ENCODE assay signal across 24 cellular contexts in the genomic region with DNA sequence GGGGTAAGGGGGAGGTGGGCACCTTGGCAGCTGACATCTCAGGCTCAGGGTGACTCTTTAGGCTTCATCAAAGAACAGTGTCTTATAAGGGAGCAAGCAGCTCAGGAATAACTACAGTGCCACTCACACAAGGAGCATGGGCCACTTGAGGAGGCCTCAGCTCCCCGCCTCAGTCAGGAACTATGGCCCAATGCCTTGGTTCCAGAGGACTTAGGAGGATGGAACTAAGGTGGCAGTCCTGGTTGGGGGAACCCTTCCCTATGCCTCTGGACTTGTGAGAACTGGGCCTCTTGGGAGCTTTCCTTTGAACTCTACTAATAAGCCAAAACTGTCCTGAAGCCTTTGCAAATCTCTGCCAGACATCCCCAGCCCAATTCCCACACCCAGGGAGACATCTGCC.
DNase-seq lines count a peak whose midpoint lies in the region; ATAC-seq, FAIRE-seq and TF ChIP-seq lines count a peak whose summit lies in the region.
"Had no signal": no experiment of that assay in that cellular context is flagged by ENCODE, and none has a peak within 500 bp of the region (broad histone marks: within the 10 kb centered on the region; RNA-seq: fewer than 3 reads in every experiment).

No MANE protein-coding gene starts in this region.

- H3K36me3 ChIP-seq in H1 (ENCODE audit: control insufficient read depth in 2 of 4, insufficient read depth in 4 of 4, low read length in 3 of 4) (no peaks in the 10 kb centered on the region), sigmoid colon (no peaks in the 10 kb centered on the region), testis (ENCODE audit: low read depth, missing control alignments) (no peaks in the 10 kb centered on the region)
- H3K36me3 ChIP-seq: suprapubic skin had no signal

- H3K4ac ChIP-seq in H1 (replicated peaks; ENCODE audit: insufficient read length, low read depth, low read length) = no peak overlapping the region

- no peak overlapping the region for H3K14ac ChIP-seq in H1 (ENCODE audit: insufficient read length)

- peak overlapping the region; percentile 4; the same call in 1 of the 2 replicates for H3K18ac ChIP-seq in H1 (ENCODE audit: extremely low read depth, low read length)

- no peak overlapping the region for H2AFZ ChIP-seq in H1 (ENCODE audit: low read length)

- H3K4me3 ChIP-seq in H1 (ENCODE audit: extremely low read depth in 1 of 4, insufficient read depth in 2 of 4, low read depth in 3 of 4, low read length in 4 of 4) (no peak overlapping the region), sigmoid colon (no peak overlapping the region), testis (no peak overlapping the region)
- H3K4me3 ChIP-seq: psoas muscle, suprapubic skin had no signal

- no peak overlapping the region for H2BK15ac ChIP-seq in H1 (ENCODE audit: low read length)

- H3K9me3 ChIP-seq in H1 (ENCODE audit: insufficient read depth in 2 of 2, low read depth in 1 of 2, low read length in 1 of 2) (no peaks in the 10 kb centered on the region), sigmoid colon (no peaks in the 10 kb centered on the region), testis (no peaks in the 10 kb centered on the region)
- H3K9me3 ChIP-seq: psoas muscle, suprapubic skin had no signal

- no peak overlapping the region for H3K27ac ChIP-seq in H1 (ENCODE audit: low read depth, low read length)
- H3K27ac ChIP-seq in sigmoid colon = peak overlapping the region; percentile 56 to 69 (median 66)
- no peak overlapping the region for H3K27ac ChIP-seq in testis
- H3K27ac ChIP-seq: epithelial cell of prostate, psoas muscle, RWPE1, suprapubic skin had no signal

- TF ChIP-seq CTCF in H1 (IDR thresholded peaks at IDR 0.05; ENCODE audit: control extremely low read depth in 1 of 3, insufficient read depth in 1 of 3, low read depth in 1 of 3, low read length in 3 of 3) = no peak
- TF ChIP-seq CTCF in sigmoid colon (IDR thresholded peaks at IDR 0.05) = no peak
- TF ChIP-seq CTCF in testis (IDR thresholded peaks at IDR 0.05) = no peak

- H2AK5ac ChIP-seq in H1 (ENCODE audit: low read depth, low read length) = no peak overlapping the region

- H2BK12ac ChIP-seq in H1 (ENCODE audit: low read depth, low read length) = peak overlapping the region; percentile 80; the same call in 1 of the 2 replicates

- H2BK20ac ChIP-seq in H1 (ENCODE audit: low read length) = peak overlapping the region; percentile 90; the same call in 1 of the 2 replicates

- H3K79me1 ChIP-seq in H1 (ENCODE audit: low read depth, low read length) = no peaks in the 10 kb centered on the region

- no peaks in the 10 kb centered on the region; a peak in 1 of 7 replicates for H3K27me3 ChIP-seq in H1 (replicated peaks in 1 of 4; ENCODE audit: control insufficient read depth in 3 of 4, extremely low read depth in 1 of 4, insufficient read depth in 3 of 4, low read length in 3 of 4)
- no peaks in the 10 kb centered on the region for H3K27me3 ChIP-seq in sigmoid colon
- no peaks in the 10 kb centered on the region for H3K27me3 ChIP-seq in testis
- H3K27me3 ChIP-seq: suprapubic skin had no signal

- H4K20me1 ChIP-seq in H1 (replicated peaks in 1 of 2; ENCODE audit: control insufficient read depth in 1 of 2, insufficient read depth in 2 of 2, low read length in 2 of 2) = no peaks in the 10 kb centered on the region

- H3K4me2 ChIP-seq in H1 (ENCODE audit: insufficient read depth in 1 of 2, low read depth in 2 of 2, low read length in 2 of 2) = no peak overlapping the region

- WGBS in H1 (ENCODE audit: extremely low coverage in 1 of 2, insufficient coverage in 1 of 2, insufficient read length in 1 of 2, insufficient replicate concordance in 2 of 2, low coverage in 1 of 2, low lambda C conversion rate in 2 of 2, missing lambda C conversion rate in 1 of 2), 2 experiments = 100% methylated on average over 1 of the region's 1 CpG; no CpG with 5 or more reads in 1 of the 2 experiments
- WGBS in sigmoid colon, 2 donors = 91 to 100% methylated on average over 1 of the region's 1 CpG
- no CpG with 5 or more reads among the region's 1 CpG for WGBS in testis, 2 donors

- TF ChIP-seq EP300 in H1 (IDR thresholded peaks at IDR 0.05; ENCODE audit: borderline replicate concordance in 1 of 2, low read depth in 2 of 2, low read length in 2 of 2) (no peak), sigmoid colon (IDR thresholded peaks at IDR 0.05) (no peak)

- no peak overlapping the region for H4K91ac ChIP-seq in H1 (replicated peaks; ENCODE audit: insufficient read length, low read length)

- intact Hi-C loops in sigmoid colon (cut with DNase I) (no loop called here), testis (cut with DNase I; ENCODE audit: low total_unique reads) (no loop called here)

- no peak for ATAC-seq in left lobe of liver
- ATAC-seq: activated naive CD4-positive, alpha-beta T cell treated with anti-CD3 and anti-CD28 coated beads, Interleukin-2, amount 50 U/mL, for 72 hours; activated T-helper 17 cell treated with anti-CD3 and anti-CD28 coated beads, Interleukin-2, amount 50 U/mL, for 72 hours had no signal

- H3K23ac ChIP-seq in H1 (ENCODE audit: insufficient read length) = no peak overlapping the region

- H2BK5ac ChIP-seq in H1 (ENCODE audit: low read depth, low read length) = no peak overlapping the region

- no peak for TF ChIP-seq POLR2A in H1 (IDR thresholded peaks at IDR 0.05; ENCODE audit: control extremely low read depth in 1 of 2, low read depth in 2 of 2, low read length in 2 of 2)
- no peak for TF ChIP-seq POLR2A in sigmoid colon (IDR thresholded peaks at IDR 0.05)
- no peak for TF ChIP-seq POLR2A in testis (IDR thresholded peaks at IDR 0.05)

- no peak for FAIRE-seq in H1 (lab: Jason Lieb, UNC)
- FAIRE-seq: GM12891, H54, HepG2 had no signal

- H3K9ac ChIP-seq in H1 (replicated peaks in 1 of 4; ENCODE audit: extremely low read depth in 1 of 4, low read depth in 3 of 4, low read length in 3 of 4) = no peak overlapping the region

- DNase-seq in HT-29 (ENCODE audit: low spot score) (peak; percentile 33), H1 (ENCODE audit: low read depth in 1 of 2, low spot score in 2 of 2) (no peak), mesenteric fat pad (ENCODE audit: low spot score) (peak; percentile 33), sigmoid colon (no peak), testis (no peak), NCI-H345 (lab: John Stamatoyannopoulos, UW) (no peak), left lobe of liver (ENCODE audit: low spot score) (no peak)
- no peak for DNase-seq in activated naive CD4-positive, alpha-beta T cell (lab: John Stamatoyannopoulos, UW)
- DNase-seq: activated B cell treated with CpG ODN at 0.5 μM for 24 hours; anterior cingulate cortex; CD4-positive, CD25-positive, alpha-beta regulatory T cell; cerebellar nuclear complex; NCI-H187 treated with DMSO at 0.1 percent for 48 hours; NCI-H774; T-helper 9 cell had no signal

- POLR2A ChIA-PET in H1 (lab: Charles Lee; ENCODE audit: partially characterized antibody) = interaction anchor here (0.7 kb wide), 2 partner anchors 108 to 157 kb away, joined by 3 read pairs; no protein-coding TSS in a partner anchor

- no peak for TF ChIP-seq RAD21 in H1 (IDR thresholded peaks at IDR 0.05 in 1 of 2, conservative IDR thresholded peaks at IDR 0.05 in 1 of 2; ENCODE audit: low read depth in 2 of 2, low read length in 2 of 2)

- no peaks in the 10 kb centered on the region for H3K79me2 ChIP-seq in H1 (ENCODE audit: control insufficient read depth in 1 of 2, insufficient read depth in 2 of 2, low read length in 2 of 2)

- H3K4me1 ChIP-seq in H1 (replicated peaks in 1 of 4; ENCODE audit: control insufficient read depth in 3 of 4, insufficient read depth in 4 of 4, low read length in 3 of 4) (peaks cover 1 to 12% (median 3%) of the 10 kb centered on the region in 4 experiments; a peak in 6 of 7 replicates), sigmoid colon (peaks cover 0 to 15% (median 11%) of the 10 kb centered on the region in 4 donors), testis (peaks cover 6% of the 10 kb centered on the region)
- H3K4me1 ChIP-seq: psoas muscle had no signal

- no peak overlapping the region for H4K8ac ChIP-seq in H1 (ENCODE audit: extremely low read depth, insufficient read depth, low read length)

- CTCF ChIA-PET in H1 (lab: Charles Lee; ENCODE audit: partially characterized antibody) = interaction anchor here (0.9 to 2.0 kb wide), 5 partner anchors 11 to 294 kb away, joined by 3 to 5 read pairs (median 4); no protein-coding TSS in a partner anchor

- H3K23me2 ChIP-seq in H1 (ENCODE audit: low read depth, low read length) = no peaks in the 10 kb centered on the region

- no peak overlapping the region for H4K5ac ChIP-seq in H1 (ENCODE audit: insufficient read length, low read depth, low read length)

- H3K56ac ChIP-seq in H1 (replicated peaks; ENCODE audit: insufficient read length, low read depth, low read length) = no peak overlapping the region

- H2BK120ac ChIP-seq in H1 (replicated peaks; ENCODE audit: low read depth, low read length) = no peak overlapping the region

TF ChIP-seq in H1, 55 proteins besides CTCF, POLR2A, EP300 and RAD21:
- TF ChIP-seq SUZ12 (IDR thresholded peaks at IDR 0.05; ENCODE audit: low read length) (no peak), SIRT6 (IDR thresholded peaks at IDR 0.05; ENCODE audit: low read length) (no peak), CBX8 (IDR thresholded peaks at IDR 0.05; ENCODE audit: borderline replicate concordance, low read depth, low read length) (no peak)

Comparison
In these comparisons a context has a peak if more than half of its experiments do, and no peak if none do; other contexts are left out.
1. DNase-seq: peak in HT-29 (single experiment) and mesenteric fat pad (single experiment); none in H1 (0 of 2), sigmoid colon (single experiment), testis (single experiment), NCI-H345 (single experiment), left lobe of liver (single experiment) and activated naive CD4-positive, alpha-beta T cell (0 of 4).
2. H3K27ac ChIP-seq: peak in sigmoid colon (4 of 4); none in H1 (single experiment) and testis (0 of 2).